ENCODE assay signal across 13 cellular contexts in the genomic region with DNA sequence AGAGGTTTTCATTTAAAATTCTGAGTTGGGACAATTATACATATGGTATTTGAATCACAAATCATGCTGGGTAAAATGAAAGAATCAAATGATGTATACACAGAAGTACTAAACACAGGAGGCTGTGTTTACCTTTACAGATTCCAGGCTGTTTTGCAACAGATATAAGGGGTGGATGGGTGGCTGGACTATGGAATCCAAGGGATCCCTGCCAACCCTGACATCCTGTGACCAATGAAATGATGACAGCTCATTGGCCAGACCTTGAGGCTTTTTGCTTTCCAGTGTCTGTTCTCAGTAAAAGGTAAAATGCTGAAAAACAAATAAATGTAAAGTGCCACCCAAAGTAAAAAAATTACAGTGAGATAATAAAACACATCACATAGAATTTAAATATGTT. TPM values are rescaled to one million over a fixed set of nuclear protein-coding genes. Genes with fewer than 3 reads are reported as not detected.
A peak's percentile ranks its signal among the peaks of the same experiment; 100 is the strongest.
DNase-seq lines count a peak whose midpoint lies in the region; ATAC-seq and TF ChIP-seq lines count a peak whose summit lies in the region.
"Had no signal": no experiment of that assay in that cellular context is flagged by ENCODE, and none has a peak within 500 bp of the region (broad histone marks: within the 10 kb centered on the region; RNA-seq: fewer than 3 reads in every experiment).

No MANE protein-coding gene starts in this region.

- H3K27me3 Mint-ChIP-seq in Calu3 (ENCODE audit: unreplicated experiment): no peaks in the 10 kb centered on the region
- H3K27me3 Mint-ChIP-seq: activated CD8-positive, alpha-beta T cell treated with anti-CD3 and anti-CD28 coated beads for 36 hours; activated naive CD8-positive, alpha-beta T cell; memory B cell had no signal

- H3K36me3 Mint-ChIP-seq in Calu3 (ENCODE audit: insufficient read depth, unreplicated experiment): no peaks in the 10 kb centered on the region
- H3K36me3 Mint-ChIP-seq: activated naive CD8-positive, alpha-beta T cell; memory B cell had no signal

- H3K9me3 Mint-ChIP-seq in Calu3 (ENCODE audit: low read depth, unreplicated experiment): no peaks in the 10 kb centered on the region

- no peak overlapping the region for H3K4me3 Mint-ChIP-seq in Calu3 (ENCODE audit: low read depth, unreplicated experiment)
- H3K4me3 Mint-ChIP-seq: activated CD8-positive, alpha-beta T cell treated with anti-CD3 and anti-CD28 coated beads for 36 hours; activated naive CD8-positive, alpha-beta T cell; memory B cell had no signal

- H3K4me1 Mint-ChIP-seq in Calu3 (ENCODE audit: low read depth, unreplicated experiment): no peaks in the 10 kb centered on the region
- H3K4me1 Mint-ChIP-seq: memory B cell had no signal

- ATAC-seq in GM18517 (IDR thresholded peaks at IDR 0.05; ENCODE audit: unreplicated experiment) (no peak), HG03280 (IDR thresholded peaks at IDR 0.05; ENCODE audit: unreplicated experiment) (no peak)
- ATAC-seq: activated CD8-positive, alpha-beta T cell treated with anti-CD3 and anti-CD28 coated beads for 36 hours had no signal

- H3K4me3 ChIP-seq in epithelial cell of esophagus (ENCODE audit: low read length): no peak overlapping the region
- H3K4me3 ChIP-seq: vagina had no signal

- DNase-seq in Calu3 (peak; percentile 7), NCI-H446 treated with DMSO at 0.1 percent for 48 hours (lab: John Stamatoyannopoulos, UW) (peak; percentile 40), epithelial cell of esophagus (ENCODE audit: low read depth) (peak; percentile 84), mucosa of gallbladder (ENCODE audit: low spot score) (peak; percentile 64), inferior parietal cortex (ENCODE audit: extremely low spot score) (no peak), NCI-H2029 (lab: John Stamatoyannopoulos, UW) (no peak)
- DNase-seq: activated CD8-positive, alpha-beta T cell treated with anti-CD3 and anti-CD28 coated beads for 36 hours; erythroblast had no signal

- intact Hi-C loops in Calu3 (cut with micrococcal nuclease; ENCODE audit: unreplicated experiment): no loop called here

- CTCF ChIA-PET in Calu3 (lab: Charles Lee): no interaction called here

- peak overlapping the region; percentile 54 for H3K27ac Mint-ChIP-seq in Calu3 (ENCODE audit: unreplicated experiment)
- H3K27ac Mint-ChIP-seq: activated CD8-positive, alpha-beta T cell treated with anti-CD3 and anti-CD28 coated beads for 36 hours; activated naive CD8-positive, alpha-beta T cell; memory B cell had no signal

- TF ChIP-seq CTCF in Calu3 (IDR thresholded peaks at IDR 0.05; ENCODE audit: unreplicated experiment) (no peak), epithelial cell of esophagus (IDR thresholded peaks at IDR 0.05; ENCODE audit: insufficient read depth, low read depth, low read length, missing control alignments) (no peak)

- BruUV-seq in Calu3 (replicated peaks; lab: Mats Ljungman, UMichigan): no TSS peak

RNA-seq across cellular contexts. Expression of a gene that starts 3.3 kb away (rescaled TPM):
- total RNA-seq in Calu3 (2022) (not detected in 2 replicates), mucosa of gallbladder (not detected)
- total RNA-seq: activated CD8-positive, alpha-beta T cell treated with anti-CD3 and anti-CD28 coated beads for 36 hours; vagina had no signal

Comparison
In these comparisons a context has a peak if more than half of its experiments do, and no peak if none do; other contexts are left out.
1. DNase-seq: peak in Calu3 (single experiment), NCI-H446 treated with DMSO at 0.1 percent for 48 hours (single experiment), epithelial cell of esophagus (single experiment) and mucosa of gallbladder (single experiment); none in inferior parietal cortex (single experiment) and NCI-H2029 (single experiment).